25 cellular contexts compared by ENCODE assay signal in the genomic region with DNA sequence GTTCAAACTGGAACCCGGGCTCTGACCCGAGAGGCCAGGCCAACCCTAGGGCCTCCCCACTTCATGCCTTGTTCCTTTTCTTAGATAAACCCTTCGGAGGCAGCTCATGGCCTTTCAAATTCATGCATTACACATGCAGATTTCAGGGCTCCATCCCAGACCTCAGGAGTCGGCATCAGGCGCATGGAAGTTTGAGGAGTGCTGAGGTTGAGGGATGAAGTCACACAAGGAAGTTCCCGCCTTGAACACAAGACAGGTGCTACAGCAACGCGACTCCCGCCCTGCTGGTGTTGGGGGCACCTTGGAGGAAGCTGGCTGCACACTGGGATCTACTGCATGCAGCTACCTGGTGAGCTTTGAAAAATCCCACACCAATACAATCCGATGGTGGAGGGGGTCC.
"Had no signal": no experiment of that assay in that cellular context is flagged by ENCODE, and none has a peak within 500 bp of the region (broad histone marks: within the 10 kb centered on the region; RNA-seq: fewer than 3 reads in every experiment).

No MANE protein-coding gene starts in this region.

- H3K9me3 Mint-ChIP-seq: activated CD4-positive, alpha-beta T cell treated with anti-CD3 and anti-CD28 coated beads, Interleukin-2, amount 10 ng/mL, durations not matched to agents 24 days and 14 days; activated naive CD4-positive, alpha-beta T cell treated with anti-CD3 and anti-CD28 coated beads for 36 hours; activated naive CD8-positive, alpha-beta T cell treated with anti-CD3 and anti-CD28 coated beads for 36 hours; activated T-helper 17 cell treated with anti-CD3 and anti-CD28 coated beads, Interleukin-2, amount 50 U/mL, for 72 hours had no signal

- ATAC-seq: activated T-helper 17 cell treated with anti-CD3 and anti-CD28 coated beads, Interleukin-2, amount 50 U/mL, for 72 hours had no signal

- H3K36me3 Mint-ChIP-seq: activated naive CD8-positive, alpha-beta T cell treated with anti-CD3 and anti-CD28 coated beads for 36 hours had no signal

- H3K9ac ChIP-seq: SK-N-SH had no signal

- H3K27ac Mint-ChIP-seq: activated CD4-positive, alpha-beta T cell treated with anti-CD3 and anti-CD28 coated beads, Interleukin-2, amount 10 ng/mL, durations not matched to agents 24 days and 14 days; activated naive CD4-positive, alpha-beta T cell treated with anti-CD3 and anti-CD28 coated beads for 36 hours; activated naive CD8-positive, alpha-beta T cell treated with anti-CD3 and anti-CD28 coated beads for 36 hours; activated T-helper 17 cell treated with anti-CD3 and anti-CD28 coated beads, Interleukin-2, amount 50 U/mL, for 72 hours had no signal

- DNase-seq: activated CD4-positive, alpha-beta T cell treated with anti-CD3 and anti-CD28 coated beads, Interleukin-2, amount 10 ng/mL, durations not matched to agents 24 days and 14 days; activated CD4-positive, alpha-beta T cell treated with anti-CD3 and anti-CD28 coated beads, Interleukin-2, amount 50 U/mL, for 48 hours; activated CD4-positive, CD25-positive, alpha-beta regulatory T cell treated with anti-CD3 and anti-CD28 coated beads, Interleukin-2, amount 50 U/mL, for 72 hours; activated CD8-positive, alpha-beta memory T cell treated with anti-CD3 and anti-CD28 coated beads for 24 hours; activated gamma-delta T cell; activated naive CD4-positive, alpha-beta T cell treated with anti-CD3 and anti-CD28 coated beads for 36 hours; activated naive CD8-positive, alpha-beta T cell treated with anti-CD3 and anti-CD28 coated beads for 36 hours; activated T-cell treated with anti-CD3 and anti-CD28 coated beads, Interleukin-2, amount 50 U/mL, for 48 hours; brain microvascular endothelial cell; cerebellar nuclear complex; MG63; MV-4-11; NCI-H1092 treated with DMSO at 0.1 percent for 48 hours; NCI-H1436; NCI-H1694 treated with DMSO at 0.1 percent for 48 hours; NCI-H2029 treated with DMSO at 0.1 percent for 48 hours; NCI-H510A treated with DMSO at 0.1 percent for 48 hours; NCI-H69; NK-92 treated with Interleukin-12 subunit alpha and Interleukin-12 subunit beta, amount 100 ng/mL, for 24 hours; Right ventricle myocardium superior; RPMI8226; SJCRH30; SK-N-SH; T-helper 1 cell had no signal

- H3K36me3 ChIP-seq: brain microvascular endothelial cell, MG63, SJCRH30 had no signal

- H3K27me3 ChIP-seq: brain microvascular endothelial cell, MG63, SJCRH30 had no signal

- H3K27ac ChIP-seq: brain microvascular endothelial cell, SJCRH30 had no signal

- H3K4me1 Mint-ChIP-seq: activated CD4-positive, alpha-beta T cell treated with anti-CD3 and anti-CD28 coated beads, Interleukin-2, amount 10 ng/mL, durations not matched to agents 24 days and 14 days; activated naive CD8-positive, alpha-beta T cell treated with anti-CD3 and anti-CD28 coated beads for 36 hours; activated T-helper 17 cell treated with anti-CD3 and anti-CD28 coated beads, Interleukin-2, amount 50 U/mL, for 72 hours had no signal

- H3K9me3 ChIP-seq: MG63, SJCRH30, SK-N-SH had no signal

- H3K4me3 ChIP-seq: MG63, SJCRH30 had no signal

- H3K27me3 Mint-ChIP-seq: activated naive CD8-positive, alpha-beta T cell treated with anti-CD3 and anti-CD28 coated beads for 36 hours; activated T-helper 17 cell treated with anti-CD3 and anti-CD28 coated beads, Interleukin-2, amount 50 U/mL, for 72 hours had no signal

- H3K4me3 Mint-ChIP-seq: activated CD4-positive, alpha-beta T cell treated with anti-CD3 and anti-CD28 coated beads, Interleukin-2, amount 10 ng/mL, durations not matched to agents 24 days and 14 days; activated naive CD4-positive, alpha-beta T cell treated with anti-CD3 and anti-CD28 coated beads for 36 hours; activated naive CD8-positive, alpha-beta T cell treated with anti-CD3 and anti-CD28 coated beads for 36 hours; activated T-helper 17 cell treated with anti-CD3 and anti-CD28 coated beads, Interleukin-2, amount 50 U/mL, for 72 hours had no signal
